ENCODE assay signal across 21 cellular contexts in genomic region chr5:141374627-141375026, GRCh38. TPM values are rescaled to one million over a fixed set of nuclear protein-coding genes. Genes with fewer than 3 reads are reported as not detected.
"Had no signal": no experiment of that assay in that cellular context is flagged by ENCODE, and none has a peak within 500 bp of the region (broad histone marks: within the 10 kb centered on the region; RNA-seq: fewer than 3 reads in every experiment).

No MANE protein-coding gene starts in this region.

- H3K9me3 ChIP-seq: prostate gland had no signal

- DNase-seq: activated CD4-positive, alpha-beta T cell treated with anti-CD3 and anti-CD28 coated beads, Interleukin-2, amount 50 U/mL, for 1 hour; activated CD4-positive, CD25-positive, alpha-beta regulatory T cell treated with anti-CD3 and anti-CD28 coated beads, Interleukin-2, amount 50 U/mL, for 72 hours; activated effector memory CD4-positive, alpha-beta T cell treated with Interleukin-2 at 50 U/mL for 16 hours; activated naive CD4-positive, alpha-beta T cell treated with anti-CD3 and anti-CD28 coated beads, Interleukin-2, amount 10 ng/mL, durations not matched to agents 7 days and 5 days; activated naive CD8-positive, alpha-beta T cell treated with anti-CD3 and anti-CD28 coated beads, Interleukin-2, amount 50 U/mL, for 24 hours; activated T-cell treated with anti-CD3 and anti-CD28 coated beads, Interleukin-2, amount 50 U/mL, for 48 hours; cerebellar nuclear complex; effector CD4-positive, alpha-beta T cell; immature natural killer cell; kidney glomerular epithelial cell; mesendoderm; nephron progenitor cell; occipital lobe; right lobe of liver; spleen; stimulated activated CD4-positive, alpha-beta T cell treated with anti-CD3 and anti-CD28 coated beads, Interleukin-4, amount 100 ng/mL, for 4 hours had no signal

- H3K36me3 ChIP-seq: prostate gland, right lobe of liver, spleen had no signal

- H3K4me1 ChIP-seq: prostate gland, right lobe of liver, spleen had no signal

- H3K27ac ChIP-seq: prostate gland, right lobe of liver, spleen, VCaP had no signal

- FAIRE-seq: urothelium cell line had no signal

- H3K4me3 ChIP-seq: prostate gland had no signal

- ATAC-seq: activated naive CD8-positive, alpha-beta T cell treated with anti-CD3 and anti-CD28 coated beads, Interleukin-2, amount 50 U/mL, for 24 hours; esophagus mucosa; right lobe of liver; stimulated activated memory B cell treated with anti-CD40 and anti-IgM and Interleukin-4, amounts not matched to agents 10 μg/mL and 1 μg/mL and 100 μg/mL, for 72 hours had no signal

- H3K27me3 ChIP-seq: right lobe of liver had no signal

RNA-seq across cellular contexts. Expression of gene PCDHGA6, which starts 0.9 kb away (rescaled TPM):
- polyA plus RNA-seq: immature natural killer cell had no signal

RNA-seq across cellular contexts. Expression of gene PCDHGA7, which starts 7.9 kb away (rescaled TPM):
- polyA plus RNA-seq: immature natural killer cell had no signal

RNA-seq across cellular contexts. Expression of gene PCDHGA5, which starts 10.7 kb away (rescaled TPM):
- polyA plus RNA-seq: immature natural killer cell had no signal
